Comparison of ENCODE assay signal across 32 cellular contexts in the genomic region with DNA sequence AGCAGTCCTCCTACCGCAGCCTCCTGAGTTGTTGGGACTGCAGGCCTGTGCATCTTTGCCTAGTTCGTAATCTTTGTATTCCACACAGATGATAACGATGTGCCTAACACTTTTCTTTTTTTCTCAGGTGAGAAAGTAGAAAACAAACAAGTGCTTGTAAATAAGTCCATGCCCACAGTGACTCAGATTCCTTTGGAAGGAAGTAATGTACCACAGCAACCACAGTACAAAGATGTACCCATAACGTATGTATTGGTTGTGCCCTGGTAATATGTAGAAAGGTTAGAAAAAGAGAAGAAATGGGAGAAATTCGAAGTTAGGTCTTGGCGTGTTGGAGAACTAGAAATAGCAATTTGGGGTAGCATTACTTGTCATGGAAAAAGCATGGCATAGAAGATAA.
"Had no signal": no experiment of that assay in that cellular context is flagged by ENCODE, and none has a peak within 500 bp of the region (broad histone marks: within the 10 kb centered on the region; RNA-seq: fewer than 3 reads in every experiment).

No MANE protein-coding gene starts in this region.

- H3K9me3 Mint-ChIP-seq: activated B cell treated with CpG ODN at 0.5 μM for 24 hours; activated CD4-positive, alpha-beta memory T cell treated with anti-CD3 and anti-CD28 coated beads for 36 hours; activated CD8-positive, alpha-beta T cell treated with anti-CD3 and anti-CD28 coated beads for 36 hours; activated naive CD4-positive, alpha-beta T cell treated with anti-CD3 and anti-CD28 coated beads for 36 hours; activated naive CD4-positive, alpha-beta T cell treated with anti-CD3 and anti-CD28 coated beads, Interleukin-2, amount 50 U/mL, for 72 hours; activated naive CD8-positive, alpha-beta T cell treated with anti-CD3 and anti-CD28 coated beads for 36 hours; activated T-cell treated with anti-CD3 and anti-CD28 coated beads, Interleukin-2, amount 50 U/mL, for 4 hours; activated T-cell treated with anti-CD3 and anti-CD28 coated beads, Interleukin-2, amount 50 U/mL, for 72 hours; activated T-helper 1 cell treated with anti-CD3 and anti-CD28 coated beads, Interleukin-12 subunit alpha, Interleukin-12 subunit beta, Interleukin-2, Interleukin-4 antibody, amounts not matched to agents 30 ng/mL and 10 ng/mL and 1 ng/mL, durations not matched to agents 14 hours and 24 hours and 36 hours; activated T-helper 17 cell treated with anti-CD3 and anti-CD28 coated beads, Interleukin-2, amount 50 U/mL, for 72 hours; central memory CD8-positive, alpha-beta T cell; T-cell had no signal

- DNase-seq: activated B cell treated with CpG ODN at 0.5 μM for 24 hours; activated CD4-positive, alpha-beta memory T cell treated with anti-CD3 and anti-CD28 coated beads for 36 hours; activated CD4-positive, alpha-beta T cell treated with anti-CD3 and anti-CD28 coated beads for 48 hours; activated CD4-positive, alpha-beta T cell treated with anti-CD3 and anti-CD28 coated beads, Interleukin-2, amount 50 U/mL, for 1 hour; activated CD4-positive, alpha-beta T cell treated with anti-CD3 and anti-CD28 coated beads, Interleukin-2, amount 50 U/mL, for 4 hours; activated CD4-positive, CD25-positive, alpha-beta regulatory T cell treated with anti-CD3 and anti-CD28 coated beads, Interleukin-2, amount 50 U/mL, for 72 hours; activated CD8-positive, alpha-beta memory T cell treated with anti-CD3 and anti-CD28 coated beads, Interleukin-2, amount 50 U/mL, for 4 hours; activated CD8-positive, alpha-beta T cell treated with anti-CD3 and anti-CD28 coated beads for 36 hours; activated effector memory CD4-positive, alpha-beta T cell treated with anti-CD3 and anti-CD28 coated beads, Interleukin-2, amount 50 U/mL, for 16 hours; activated gamma-delta T cell treated with Interleukin-2 at 50 U/mL for 16 hours; activated naive CD4-positive, alpha-beta T cell; activated naive CD4-positive, alpha-beta T cell treated with anti-CD3 and anti-CD28 coated beads for 36 hours; activated naive CD4-positive, alpha-beta T cell treated with anti-CD3 and anti-CD28 coated beads, Interleukin-2, amount 50 U/mL, for 16 hours; activated naive CD8-positive, alpha-beta T cell treated with anti-CD3 and anti-CD28 coated beads for 36 hours; activated T-cell treated with anti-CD3 and anti-CD28 coated beads for 4 hours; activated T-cell treated with anti-CD3 and anti-CD28 coated beads, Interleukin-2, amount 50 U/mL, for 1 hour; activated T-cell treated with anti-CD3 and anti-CD28 coated beads, Interleukin-2, amount 50 U/mL, for 4 hours; activated T-cell treated with anti-CD3 and anti-CD28 coated beads, Interleukin-2, amount 50 U/mL, for 72 hours; adrenal gland; amniotic stem cell; aorta; body of pancreas; brain microvascular endothelial cell; caudate nucleus; cerebellar nuclear complex; T-cell; T-helper 17 cell; T-helper 9 cell had no signal

- H3K27me3 Mint-ChIP-seq: activated B cell treated with CpG ODN at 0.5 μM for 24 hours; activated CD4-positive, alpha-beta memory T cell treated with anti-CD3 and anti-CD28 coated beads for 36 hours; activated CD8-positive, alpha-beta T cell treated with anti-CD3 and anti-CD28 coated beads for 36 hours; activated naive CD8-positive, alpha-beta T cell treated with anti-CD3 and anti-CD28 coated beads for 36 hours; activated T-helper 17 cell treated with anti-CD3 and anti-CD28 coated beads, Interleukin-2, amount 50 U/mL, for 72 hours; central memory CD8-positive, alpha-beta T cell; T-cell; T-helper 17 cell had no signal

- H3K4me3 Mint-ChIP-seq: activated B cell treated with CpG ODN at 0.5 μM for 24 hours; activated CD4-positive, alpha-beta memory T cell treated with anti-CD3 and anti-CD28 coated beads for 36 hours; activated CD8-positive, alpha-beta T cell treated with anti-CD3 and anti-CD28 coated beads for 36 hours; activated naive CD4-positive, alpha-beta T cell treated with anti-CD3 and anti-CD28 coated beads for 36 hours; activated naive CD8-positive, alpha-beta T cell treated with anti-CD3 and anti-CD28 coated beads for 36 hours; activated T-cell treated with anti-CD3 and anti-CD28 coated beads, Interleukin-2, amount 50 U/mL, for 4 hours; activated T-cell treated with anti-CD3 and anti-CD28 coated beads, Interleukin-2, amount 50 U/mL, for 72 hours; activated T-helper 1 cell treated with anti-CD3 and anti-CD28 coated beads, Interleukin-12 subunit alpha, Interleukin-12 subunit beta, Interleukin-2, Interleukin-4 antibody, amounts not matched to agents 30 ng/mL and 10 ng/mL and 1 ng/mL, durations not matched to agents 14 hours and 24 hours and 36 hours; activated T-helper 17 cell treated with anti-CD3 and anti-CD28 coated beads, Interleukin-2, amount 50 U/mL, for 72 hours; central memory CD8-positive, alpha-beta T cell; T-cell; T-helper 17 cell had no signal

- H3K27ac Mint-ChIP-seq: activated B cell treated with CpG ODN at 0.5 μM for 24 hours; activated CD4-positive, alpha-beta memory T cell treated with anti-CD3 and anti-CD28 coated beads for 36 hours; activated CD8-positive, alpha-beta T cell treated with anti-CD3 and anti-CD28 coated beads for 36 hours; activated naive CD4-positive, alpha-beta T cell treated with anti-CD3 and anti-CD28 coated beads for 36 hours; activated naive CD4-positive, alpha-beta T cell treated with anti-CD3 and anti-CD28 coated beads, Interleukin-2, amount 50 U/mL, for 72 hours; activated naive CD8-positive, alpha-beta T cell treated with anti-CD3 and anti-CD28 coated beads for 36 hours; activated T-cell treated with anti-CD3 and anti-CD28 coated beads, Interleukin-2, amount 50 U/mL, for 72 hours; activated T-helper 1 cell treated with anti-CD3 and anti-CD28 coated beads, Interleukin-12 subunit alpha, Interleukin-12 subunit beta, Interleukin-2, Interleukin-4 antibody, amounts not matched to agents 30 ng/mL and 10 ng/mL and 1 ng/mL, durations not matched to agents 14 hours and 24 hours and 36 hours; activated T-helper 17 cell treated with anti-CD3 and anti-CD28 coated beads, Interleukin-2, amount 50 U/mL, for 72 hours; T-cell; T-helper 17 cell had no signal
